Comparison of ENCODE assay signal across 7 cellular contexts in genomic region chr9:79425840-79426239, GRCh38.
"Had no signal": no experiment of that assay in that cellular context is flagged by ENCODE, and none has a peak within 500 bp of the region (broad histone marks: within the 10 kb centered on the region; RNA-seq: fewer than 3 reads in every experiment).

No MANE protein-coding gene starts in this region.

- H3K27ac Mint-ChIP-seq: H9, IgD-negative memory B cell had no signal

- ATAC-seq: HepG2 had no signal

- FAIRE-seq: HepG2 had no signal

- DNase-seq: GM23248, GOT3, H9, HCEC 1CT, KBM-7 had no signal

- H3K4me3 Mint-ChIP-seq: H9, IgD-negative memory B cell had no signal

- H3K4me1 Mint-ChIP-seq: H9, IgD-negative memory B cell had no signal
